In genomic region chr7:16645593-16646426, GRCh38 we compare ENCODE assay signal across 8 cellular contexts. TPM values are rescaled to one million over a fixed set of nuclear protein-coding genes. Genes with fewer than 3 reads are reported as not detected.
DNase-seq lines count a peak whose midpoint lies in the region; ATAC-seq and TF ChIP-seq lines count a peak whose summit lies in the region.

Gene ANKMY2, minus strand, starts transcription at chr7:16645754. Its CDS starts 181 bp downstream, at chr7:16645573.
Gene BZW2, plus strand, starts transcription at chr7:16646181. Its CDS starts 19,263 bp downstream, at chr7:16665444.

- TF ChIP-seq EP300 in SK-N-SH (IDR thresholded peaks at IDR 0.05; ENCODE audit: borderline replicate concordance in 1 of 2, low read depth in 1 of 2, low read length in 1 of 2): 0 out of 4 replicates have a peak, but pooled peaks of 1 of the 2 experiments have one; percentile 59
- no peak for TF ChIP-seq EP300 in suprapubic skin (IDR thresholded peaks at IDR 0.05)

- peak within 1 kb of the TSS; percentile 80 for H3K9ac ChIP-seq in SK-N-SH

- H3K27ac Mint-ChIP-seq in activated naive CD4-positive, alpha-beta T cell treated with anti-CD3 and anti-CD28 coated beads, Interleukin-2, amount 50 U/mL, for 72 hours: peak within 1 kb of the TSS; percentile 87 to 99

- no peak for TF ChIP-seq RAD21 in SK-N-SH (IDR thresholded peaks at IDR 0.05; ENCODE audit: low read length)

- TF ChIP-seq CTCF in GM06990 (IDR thresholded peaks at IDR 0.05; ENCODE audit: insufficient read depth, low read length, poor library complexity, severe bottlenecking) (no peak), SK-N-SH (IDR thresholded peaks at IDR 0.05) (no peak), suprapubic skin (IDR thresholded peaks at IDR 0.05) (no peak)

- peaks cover 37 to 49% of the 10 kb centered on the region in 2 donors for H3K36me3 Mint-ChIP-seq in activated naive CD4-positive, alpha-beta T cell treated with anti-CD3 and anti-CD28 coated beads, Interleukin-2, amount 50 U/mL, for 72 hours

- POLR2A ChIA-PET in SK-N-SH (lab: Yijun Ruan, JAX): interaction anchor here (0.6 to 1.9 kb wide), 8 partner anchors 9 to 562 kb away, joined by 3 to 4 read pairs (median 3); no protein-coding TSS in a partner anchor

- H3K27ac ChIP-seq in SK-N-SH (ENCODE audit: low read depth in 2 of 2, low read length in 1 of 2) (peak within 1 kb of the TSS; percentile 87 to 97), suprapubic skin (peak within 1 kb of the TSS; percentile 90)

- peak within 1 kb of the TSS; percentile 90 for H2AFZ ChIP-seq in SK-N-SH (ENCODE audit: low read depth)

- DNase-seq in GM06990 (ENCODE audit: extremely low read depth, insufficient read length): peak; percentile 91
- peak; percentile 96 for DNase-seq in NCI-H1092 (lab: John Stamatoyannopoulos, UW)
- DNase-seq in SK-N-SH: peak; percentile 99
- peak; percentile 89 to 96 for DNase-seq in activated naive CD4-positive, alpha-beta T cell treated with anti-CD3 and anti-CD28 coated beads, Interleukin-2, amount 50 U/mL, for 72 hours (ENCODE audit: low spot score in 2 of 2)
- DNase-seq in glomerular visceral epithelial cell (ENCODE audit: extremely low spot score): peak; percentile 96
- DNase-seq in occipital lobe (lab: John Stamatoyannopoulos, UW): peak; percentile 88
- DNase-seq in suprapubic skin (ENCODE audit: low spot score in 2 of 2): peak; percentile 95 to 97

- peaks cover 13% of the 10 kb centered on the region for H3F3A ChIP-seq in SK-N-SH (replicated peaks; ENCODE audit: insufficient read depth)

- H3K79me2 ChIP-seq in SK-N-SH (ENCODE audit: insufficient read depth): peaks cover 79% of the 10 kb centered on the region

- H4K20me1 ChIP-seq in SK-N-SH (ENCODE audit: insufficient read depth): peaks cover 31% of the 10 kb centered on the region; the same call in 1 of the 2 replicates

- CTCF ChIA-PET in SK-N-SH (lab: Yijun Ruan, JAX): interaction anchor here (0.7 to 1.5 kb wide), 5 partner anchors 22 to 62 kb away, joined by 3 to 5 read pairs (median 3); no protein-coding TSS in a partner anchor

- H3K4me1 ChIP-seq in SK-N-SH (ENCODE audit: control insufficient read depth in 1 of 2, insufficient read depth in 2 of 2, low read depth in 1 of 2, low read length in 1 of 2): peaks cover 26 to 27% of the 10 kb centered on the region in 2 experiments
- peaks cover 44% of the 10 kb centered on the region for H3K4me1 ChIP-seq in suprapubic skin

- H3K4me2 ChIP-seq in SK-N-SH: peak within 1 kb of the TSS; percentile 94

- H3K9me2 ChIP-seq in SK-N-SH: no peaks in the 10 kb centered on the region

- H3K4me3 ChIP-seq in GM06990 (replicated peaks; ENCODE audit: low read depth, low read length) (peak within 1 kb of the TSS; percentile 75), SK-N-SH (ENCODE audit: low read depth in 2 of 2, low read length in 1 of 2) (peak within 1 kb of the TSS; percentile 84 to 100), suprapubic skin (peak within 1 kb of the TSS; percentile 68)

- peak; percentile 95 for ATAC-seq in HG02610 (IDR thresholded peaks at IDR 0.05; ENCODE audit: unreplicated experiment)
- ATAC-seq in activated naive CD4-positive, alpha-beta T cell treated with anti-CD3 and anti-CD28 coated beads, Interleukin-2, amount 50 U/mL, for 72 hours: peak; percentile 91 to 93

- H3K9me3 ChIP-seq in SK-N-SH (no peaks in the 10 kb centered on the region), suprapubic skin (no peaks in the 10 kb centered on the region)

- H3K27me3 ChIP-seq in GM06990 (replicated peaks; ENCODE audit: control insufficient read depth, insufficient read depth, low read length): peaks cover 2% of the 10 kb centered on the region; the same call in 1 of the 2 replicates
- H3K27me3 ChIP-seq in SK-N-SH (ENCODE audit: insufficient read depth): no peaks in the 10 kb centered on the region
- H3K27me3 ChIP-seq in suprapubic skin: no peaks in the 10 kb centered on the region

- H3K9me3 Mint-ChIP-seq in activated naive CD4-positive, alpha-beta T cell treated with anti-CD3 and anti-CD28 coated beads, Interleukin-2, amount 50 U/mL, for 72 hours: no peaks in the 10 kb centered on the region

- WGBS in SK-N-SH (ENCODE audit: low lambda C conversion rate): 1% methylated on average over 50 of the region's 68 CpGs
- under 1% methylated on average over 47 of the region's 68 CpGs for WGBS in suprapubic skin

- H3K36me3 ChIP-seq in GM06990 (ENCODE audit: control insufficient read depth, insufficient read depth, low read length) (no peaks in the 10 kb centered on the region), SK-N-SH (replicated peaks in 1 of 2; ENCODE audit: control insufficient read depth in 1 of 2, insufficient read depth in 2 of 2, low read length in 1 of 2) (peaks cover 3 to 14% of the 10 kb centered on the region in 2 experiments), suprapubic skin (no peaks in the 10 kb centered on the region)

- TF ChIP-seq POLR2A in suprapubic skin (IDR thresholded peaks at IDR 0.05): peak; percentile 92 to 97

TF ChIP-seq in SK-N-SH, 30 proteins besides CTCF, POLR2A, EP300 and RAD21 (continues in another document):
- TF ChIP-seq MXI1 (IDR thresholded peaks at IDR 0.05; ENCODE audit: low read depth, low read length) (peak; percentile 97), SIN3A (IDR thresholded peaks at IDR 0.05; ENCODE audit: borderline replicate concordance, low read depth, low read length) (peak; percentile 97), USF1 (IDR thresholded peaks at IDR 0.05; ENCODE audit: borderline replicate concordance, low read depth) (no peak), RCOR1 (IDR thresholded peaks at IDR 0.05; ENCODE audit: low read length) (0 out of 2 replicates have a peak, but pooled peaks have one; percentile 24), JUND (IDR thresholded peaks at IDR 0.05) (peak; percentile 65; the same call in 1 of the 2 replicates), ZBTB33 (IDR thresholded peaks at IDR 0.05; ENCODE audit: borderline replicate concordance, low read depth) (no peak), GATA2 (CRISPR knock-in tag; IDR thresholded peaks at IDR 0.05) (peak; percentile 11; the same call in 1 of the 2 replicates), TCF12 (IDR thresholded peaks at IDR 0.05) (0 out of 2 replicates have a peak, but pooled peaks have one; percentile 4), CHD2 (IDR thresholded peaks at IDR 0.05; ENCODE audit: low read length, partially characterized antibody) (peak; percentile 7), RFX5 (IDR thresholded peaks at IDR 0.05; ENCODE audit: low read length) (no peak), EZH2phosphoT487 (IDR thresholded peaks at IDR 0.05; ENCODE audit: borderline replicate concordance, low read depth) (no peak), MEF2A (IDR thresholded peaks at IDR 0.05; ENCODE audit: borderline replicate concordance, low read depth) (no peak), USF2 (IDR thresholded peaks at IDR 0.05; ENCODE audit: borderline replicate concordance, low read depth, low read length) (0 out of 2 replicates have a peak, but pooled peaks have one; percentile 18), ELF1 (IDR thresholded peaks at IDR 0.05) (peak; percentile 53; the same call in 1 of the 2 replicates), TAF1 (IDR thresholded peaks at IDR 0.05; ENCODE audit: borderline replicate concordance, low read depth, low read length) (peak; percentile 99)

RNA-seq across cellular contexts. Expression of gene ANKMY2, which starts in this region (rescaled TPM):
- 15.8 and 22.4 TPM in 2 replicates for polyA plus RNA-seq in SK-N-SH (2012; rRNA removed)
- 21.3 and 22.1 TPM in 2 replicates for polyA plus RNA-seq in SK-N-SH (2012; cell fraction: cytosol; rRNA removed)
- 11.9 and 25.6 TPM in 2 replicates for polyA plus RNA-seq in SK-N-SH (2012; cell fraction: nucleus; rRNA removed)
- total RNA-seq in activated naive CD4-positive, alpha-beta T cell treated with anti-CD3 and anti-CD28 coated beads, Interleukin-2, amount 50 U/mL, for 72 hours: 10 to 100 TPM in 1 of 2 donors, 1 to 10 TPM in 1; 9.7 to 12.0 TPM
- 78.0 TPM for total RNA-seq in occipital lobe
- total RNA-seq in suprapubic skin: 10 to 100 TPM in 1 of 4 donors, 1 to 10 TPM in 3; 5.2 to 16.2 (median 9.4) TPM

RNA-seq across cellular contexts. Expression of gene BZW2, which starts in this region (rescaled TPM):
- polyA plus RNA-seq in SK-N-SH (2012; rRNA removed): 60.4 and 71.9 TPM in 2 replicates
- 94.5 and 115 TPM in 2 replicates for polyA plus RNA-seq in SK-N-SH (2012; cell fraction: cytosol; rRNA removed)
- polyA plus RNA-seq in SK-N-SH (2012; cell fraction: nucleus; rRNA removed): 43.2 and 51.1 TPM in 2 replicates
- total RNA-seq in activated naive CD4-positive, alpha-beta T cell treated with anti-CD3 and anti-CD28 coated beads, Interleukin-2, amount 50 U/mL, for 72 hours: 10 to 100 TPM; 83.2 to 94.1 TPM
- total RNA-seq in occipital lobe: 85.2 TPM
- 10 to 100 TPM; 60.5 to 97.9 (median 84.4) TPM for total RNA-seq in suprapubic skin

Comparison
In these comparisons a context has a peak if more than half of its experiments do, and no peak if none do; other contexts are left out.
1. Peak in every context shown above with its lines: DNase-seq, ATAC-seq, H3K4me3 ChIP-seq and H3K27ac ChIP-seq.